ENCODE assay signal across 1 cellular context in genomic region chr9:124873664-124874063, GRCh38.
TF ChIP-seq lines count a peak whose summit lies in the region.

No MANE protein-coding gene starts in this region.

TF ChIP-seq in K562, 482 proteins besides CTCF, POLR2A, EP300 and RAD21:
- TF ChIP-seq RBFOX2 (IDR thresholded peaks at IDR 0.05; ENCODE audit: low read depth, low read length) (peak; percentile 69), DIDO1 (tag; IDR thresholded peaks at IDR 0.05; ENCODE audit: low read depth) (no peak), POLR2G (IDR thresholded peaks at IDR 0.05; ENCODE audit: low read depth, low read length) (peak; percentile 48), PHF20 (IDR thresholded peaks at IDR 0.05; ENCODE audit: partially characterized antibody) (no peak)
